8 cellular contexts compared by ENCODE assay signal in genomic region chr7:155811895-155812761, GRCh38. TPM values are rescaled to one million over a fixed set of nuclear protein-coding genes. Genes with fewer than 3 reads are reported as not detected.
A peak's percentile ranks its signal among the peaks of the same experiment; 100 is the strongest.
DNase-seq lines count a peak whose midpoint lies in the region; ATAC-seq and TF ChIP-seq lines count a peak whose summit lies in the region.

Gene SHH (minus strand): TSS chr7:155812463. CDS start chr7:155812122, 341 bp downstream.

- H3K27me3 Mint-ChIP-seq in progenitor cell of endocrine pancreas: peaks cover 44% of the 10 kb centered on the region

- peak; percentile 30; the same call in 1 of the 2 replicates for ATAC-seq in Panc1
- ATAC-seq in omental fat pad (ENCODE audit: low FRiP score): no peak
- ATAC-seq in GM21528 (IDR thresholded peaks at IDR 0.05; ENCODE audit: low FRiP score, unreplicated experiment): no peak

- H3K4me3 Mint-ChIP-seq in progenitor cell of endocrine pancreas (ENCODE audit: low read depth): peak within 1 kb of the TSS; percentile 93

- H3K4me1 Mint-ChIP-seq in progenitor cell of endocrine pancreas (ENCODE audit: low read depth): peaks cover 46% of the 10 kb centered on the region

- in situ Hi-C loops in Panc1 (cut with HindIII; ENCODE audit: low pct_unique_long_range_greater_than_20kb, low sequenced_read_pairs): no loop called here

- TSS peak; percentile 97 for BruUV-seq in Panc1 (replicated peaks; lab: Mats Ljungman, UMichigan)

- DNase-seq in GM03348 (ENCODE audit: low spot score) (peak; percentile 34), Panc1 (ENCODE audit: low read depth, low spot score) (no peak), fibroblast of the aortic adventitia (ENCODE audit: low read depth) (peak; percentile 22), progenitor cell of endocrine pancreas (ENCODE audit: low spot score, unreplicated experiment) (no peak), omental fat pad (ENCODE audit: low spot score) (no peak), occipital lobe (lab: John Stamatoyannopoulos, UW) (no peak)
- DNase-seq in NK-92 treated with Interleukin-12 subunit alpha and Interleukin-12 subunit beta, amount 100 ng/mL, for 24 hours (lab: John Stamatoyannopoulos, UW): no peak

- H3K36me3 Mint-ChIP-seq in progenitor cell of endocrine pancreas (ENCODE audit: insufficient read depth): no peaks in the 10 kb centered on the region

- H3K27ac ChIP-seq in Panc1 (ENCODE audit: low read length): peak within 1 kb of the TSS; percentile 63

- intact Hi-C loops in Panc1 (cut with micrococcal nuclease; ENCODE audit: unreplicated experiment): loop anchor here (5.0 to 10.0 kb wide), 2 partner anchors 323 to 660 kb away; no protein-coding TSS in a partner anchor

- H3K27me3 ChIP-seq in Panc1 (ENCODE audit: control insufficient read depth, insufficient read depth, low read length): peaks cover 2% of the 10 kb centered on the region; the same call in 1 of the 2 replicates

- peaks cover 34% of the 10 kb centered on the region for H3K4me1 ChIP-seq in Panc1 (ENCODE audit: control insufficient read depth, insufficient read depth, low read length)

- CTCF ChIA-PET in Panc1 (lab: Charles Lee): interaction anchor here (0.5 to 0.6 kb wide), 2 partner anchors 393 to 649 kb away, joined by 3 to 5 read pairs; no protein-coding TSS in a partner anchor

- no peaks in the 10 kb centered on the region for H3K9me3 ChIP-seq in Panc1 (ENCODE audit: control insufficient read depth, insufficient read depth, low read depth, low read length)

- TF ChIP-seq CTCF in Panc1 (IDR thresholded peaks at IDR 0.05): no peak
- no peak for TF ChIP-seq CTCF in fibroblast of the aortic adventitia (IDR thresholded peaks at IDR 0.05; ENCODE audit: insufficient read depth, low read length)
- no peak for TF ChIP-seq CTCF in progenitor cell of endocrine pancreas (IDR thresholded peaks at IDR 0.05; ENCODE audit: unreplicated experiment)
- no peak for TF ChIP-seq CTCF in omental fat pad (IDR thresholded peaks at IDR 0.05)

- no peaks in the 10 kb centered on the region for H3K9me3 Mint-ChIP-seq in progenitor cell of endocrine pancreas (ENCODE audit: low read depth)

- no peaks in the 10 kb centered on the region for H3K36me3 ChIP-seq in Panc1 (ENCODE audit: control insufficient read depth, insufficient read depth, low read length)

- H3K27ac Mint-ChIP-seq in progenitor cell of endocrine pancreas: peak within 1 kb of the TSS; percentile 91

- POLR2A ChIA-PET in Panc1 (lab: Charles Lee): interaction anchor here (0.6 to 0.7 kb wide), 2 partner anchors 42 to 51 kb away, joined by 5 to 6 read pairs; no protein-coding TSS in a partner anchor

- H3K4me3 ChIP-seq in Panc1 (ENCODE audit: low read depth in 2 of 2, low read length in 2 of 2) (peak within 1 kb of the TSS; percentile 56 to 93), fibroblast of the aortic adventitia (ENCODE audit: low read depth, low read length) (peak within 1 kb of the TSS; percentile 47)

RNA-seq across cellular contexts. Expression of gene SHH, which starts in this region (rescaled TPM):
- total RNA-seq in Panc1 (2021; ENCODE audit: unreplicated experiment): 22.9 TPM
- 23.4 TPM for polyA plus RNA-seq in Panc1 (2012; ENCODE audit: insufficient read length)
- 0.36 TPM in 1 of 2 replicates, not detected in the other for total RNA-seq in fibroblast of the aortic adventitia (ENCODE audit: low replicate concordance)
- 35.8 and 47.1 TPM in 2 replicates for total RNA-seq in progenitor cell of endocrine pancreas
- not detected for total RNA-seq in omental fat pad
- 0.62 TPM for total RNA-seq in occipital lobe

Comparison
In these comparisons a context has a peak if more than half of its experiments do, and no peak if none do; other contexts are left out.
1. RNA of gene SHH (total RNA-seq): 35.8 to 47.1 TPM in progenitor cell of endocrine pancreas and 22.9 TPM in Panc1 (single experiment); 0.62 TPM in occipital lobe (single experiment), 0.36 TPM in fibroblast of the aortic adventitia and not detected in omental fat pad; every median in the first group is over 10 times any median in the second.
2. Peak in DNase-seq and H3K4me3 ChIP-seq in fibroblast of the aortic adventitia; RNA of the gene not detected or under 1 TPM.